Comparison of ENCODE assay signal across 9 cellular contexts in the genomic region with DNA sequence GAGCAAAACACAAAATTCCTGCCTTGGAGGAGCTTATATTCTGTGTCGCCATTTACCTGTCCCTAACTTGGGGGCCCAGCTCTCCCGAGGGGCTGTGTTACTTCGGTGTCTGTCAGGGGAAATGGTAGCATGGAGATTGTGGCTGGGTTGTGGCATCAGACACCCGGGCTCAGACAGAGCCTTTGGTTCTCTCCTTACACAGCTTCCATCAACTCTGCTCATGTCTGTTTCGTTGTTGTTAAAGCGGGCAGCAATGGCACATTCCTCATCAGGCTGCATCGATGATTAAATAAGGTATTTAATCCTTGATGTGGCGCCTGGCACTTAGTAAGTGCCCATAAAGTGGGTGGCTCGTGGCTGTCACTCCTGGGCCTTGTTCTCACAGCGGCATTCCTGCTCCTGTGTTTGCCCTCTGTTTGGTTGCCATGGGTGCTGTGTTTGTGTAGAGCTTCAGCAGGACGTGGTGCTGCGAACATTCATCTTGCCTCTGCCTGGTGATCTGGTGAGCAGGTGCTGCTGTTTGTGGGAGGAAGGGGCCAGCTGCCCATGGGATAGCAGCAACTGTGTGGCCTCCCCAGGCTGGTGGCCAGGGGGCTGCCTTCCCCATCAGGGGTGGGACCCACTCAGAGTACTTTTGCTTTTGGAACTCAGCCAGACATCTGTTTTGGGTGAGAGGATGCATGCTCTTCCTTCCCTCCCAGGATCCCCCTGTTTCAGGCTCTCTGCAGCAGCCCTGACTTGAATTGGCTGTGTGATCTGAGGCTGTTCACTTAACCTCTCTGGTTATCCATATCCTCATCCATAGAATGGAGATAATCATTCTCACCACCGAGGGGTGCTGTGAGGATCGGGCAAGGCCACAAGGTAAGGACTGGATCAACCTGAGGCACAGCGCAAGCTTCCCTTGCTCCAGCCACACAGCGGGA.
DNase-seq lines count a peak whose midpoint lies in the region; ATAC-seq, FAIRE-seq and TF ChIP-seq lines count a peak whose summit lies in the region.
"Had no signal": no experiment of that assay in that cellular context is flagged by ENCODE, and none has a peak within 500 bp of the region (broad histone marks: within the 10 kb centered on the region; RNA-seq: fewer than 3 reads in every experiment).

No MANE protein-coding gene starts in this region.

- no peak for TF ChIP-seq POLR2A in upper lobe of left lung (IDR thresholded peaks at IDR 0.05)

- DNase-seq in DMS 273 (lab: John Stamatoyannopoulos, UW; ENCODE audit: unreplicated experiment) (peak; percentile 22), DMS 273 treated with DMSO at 0.1 percent for 48 hours (lab: John Stamatoyannopoulos, UW) (no peak), islet precursor cell (peak; percentile 69), upper lobe of left lung (peak; percentile 25 to 69), D721Med (ENCODE audit: insufficient read length, low spot score) (no peak)
- no peak for DNase-seq in activated T-cell treated with anti-CD3 and anti-CD28 coated beads, Interleukin-2, amount 50 U/mL, for 48 hours
- DNase-seq: 8988T had no signal

- WGBS in upper lobe of left lung, 2 donors: 66 to 68% methylated on average over 14 to 16 of the region's 16 CpGs

- H3K27ac ChIP-seq in VCaP (peak overlapping the region; percentile 65), upper lobe of left lung (peak overlapping the region in 2 of 4 donors; percentile 26 to 62)

- TF ChIP-seq EP300 in upper lobe of left lung (IDR thresholded peaks at IDR 0.05): no peak

- FAIRE-seq in D721Med (lab: Jason Lieb, UNC): no peak

- no peaks in the 10 kb centered on the region for H3K9me3 ChIP-seq in upper lobe of left lung

- peak; percentile 40 to 67 for ATAC-seq in upper lobe of left lung (ENCODE audit: low FRiP score in 2 of 2)
- ATAC-seq in HG03095 (IDR thresholded peaks at IDR 0.05; ENCODE audit: unreplicated experiment): no peak

- H3K36me3 ChIP-seq in upper lobe of left lung: no peaks in the 10 kb centered on the region

- no peak overlapping the region for H3K4me3 ChIP-seq in upper lobe of left lung

- peaks cover 9 to 20% (median 16%) of the 10 kb centered on the region in 4 donors for H3K4me1 ChIP-seq in upper lobe of left lung

- TF ChIP-seq CTCF in VCaP (conservative IDR thresholded peaks at IDR 0.05) (0 out of 2 replicates have a peak, but pooled peaks have one; percentile 26), upper lobe of left lung (IDR thresholded peaks at IDR 0.05) (no peak), D721Med (IDR thresholded peaks at IDR 0.05; ENCODE audit: insufficient read depth, missing control alignments) (no peak)

- H3K27me3 ChIP-seq in upper lobe of left lung: no peaks in the 10 kb centered on the region

Comparison
In these comparisons a context has a peak if more than half of its experiments do, and no peak if none do; other contexts are left out.
1. DNase-seq: peak in DMS 273 (single experiment), islet precursor cell (single experiment) and upper lobe of left lung (2 of 2); none in DMS 273 treated with DMSO at 0.1 percent for 48 hours (single experiment), D721Med (single experiment) and activated T-cell treated with anti-CD3 and anti-CD28 coated beads, Interleukin-2, amount 50 U/mL, for 48 hours (0 of 2).